ENCODE assay signal across 8 cellular contexts in the genomic region with DNA sequence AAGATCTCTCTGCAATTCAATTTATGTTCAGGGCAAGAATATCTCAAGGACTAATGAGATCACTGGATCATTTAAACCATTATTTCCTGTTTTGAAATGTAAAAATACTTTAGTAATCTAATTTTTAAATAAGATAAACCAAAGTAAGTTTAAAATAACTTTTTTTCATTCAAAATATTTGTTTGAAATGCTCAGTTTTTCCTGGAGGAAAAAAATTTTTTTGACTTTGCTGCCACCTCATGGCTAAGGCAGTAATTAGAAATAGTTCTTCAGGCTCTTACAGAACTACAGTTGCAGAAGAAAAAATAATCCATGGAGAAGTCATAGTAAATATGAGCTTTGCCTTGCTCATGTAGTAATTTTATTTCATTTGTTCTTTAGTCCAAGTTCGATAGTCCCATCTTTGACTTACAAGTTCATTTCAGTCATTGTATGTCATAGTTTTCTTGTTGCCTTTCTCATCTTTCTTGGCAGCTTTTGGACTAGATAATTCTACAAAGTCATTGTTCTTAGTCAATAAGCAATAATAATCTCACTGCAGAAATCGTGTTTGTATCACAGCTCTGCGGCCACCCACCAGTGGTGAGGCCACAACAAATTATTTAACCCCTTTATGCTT.
DNase-seq lines count a peak whose midpoint lies in the region; ATAC-seq and TF ChIP-seq lines count a peak whose summit lies in the region.

No MANE protein-coding gene starts in this region.

- H3K27me3 ChIP-seq in osteoblast (ENCODE audit: insufficient read depth, low read length) (peaks cover under 1% of the 10 kb centered on the region), aorta (ENCODE audit: control insufficient read depth in 1 of 2, insufficient read depth in 2 of 2, low read length in 1 of 2) (no peaks in the 10 kb centered on the region)

- no peaks in the 10 kb centered on the region for H4K20me1 ChIP-seq in osteoblast (ENCODE audit: insufficient read depth, low read length)

- H3K4me3 ChIP-seq in AG09309 (ENCODE audit: control insufficient read depth, low read depth, low read length) (no peak overlapping the region), osteoblast (ENCODE audit: insufficient read depth, low read length) (no peak overlapping the region), aorta (ENCODE audit: low read length in 2 of 2) (no peak overlapping the region)

- H2AFZ ChIP-seq in osteoblast (ENCODE audit: low read length), result no peak overlapping the region

- ATAC-seq in aorta (ENCODE audit: low FRiP score), result no peak

- H3K79me2 ChIP-seq in osteoblast (ENCODE audit: insufficient read depth, low read length), result no peaks in the 10 kb centered on the region

- H3K27ac ChIP-seq in osteoblast (ENCODE audit: low read depth, low read length) (no peak overlapping the region), aorta (ENCODE audit: low read depth in 1 of 2, low read length in 2 of 2) (no peak overlapping the region)

- intact Hi-C loops in aorta (cut with DNase I), result no loop called here

- WGBS in aorta, 2 donors, result 11 to 17% methylated on average over 3 of the region's 3 CpGs

- peak; percentile 43 for TF ChIP-seq CTCF in AG09309 (IDR thresholded peaks at IDR 0.05; ENCODE audit: control insufficient read depth, insufficient read depth, low read depth, low read length, missing control alignments)
- peak; percentile 39; the same call in 2 of the 3 replicates for TF ChIP-seq CTCF in GM12872 (IDR thresholded peaks at IDR 0.05; ENCODE audit: insufficient read depth, low read depth, low read length)
- TF ChIP-seq CTCF in osteoblast (IDR thresholded peaks at IDR 0.05; ENCODE audit: extremely low read depth, low read depth, low read length), result peak; percentile 61

- H3K9me3 ChIP-seq in osteoblast (ENCODE audit: low read depth, low read length) (no peaks in the 10 kb centered on the region), aorta (ENCODE audit: control insufficient read depth, low read length) (no peaks in the 10 kb centered on the region)

- DNase-seq in AG09309 (ENCODE audit: low read depth) (no peak), NCI-H748 treated with DMSO at 0.1 percent for 48 hours (lab: John Stamatoyannopoulos, UW) (peak; percentile 28), dermis microvascular lymphatic vessel endothelial cell (ENCODE audit: low read depth in 2 of 2) (peak; percentile 3 to 35), osteoblast (ENCODE audit: insufficient read length, low spot score, missing footprints) (peak; percentile 38), aorta (no peak), GM19240 (ENCODE audit: insufficient read length, low spot score) (no peak), cerebellar nuclear complex (lab: John Stamatoyannopoulos, UW) (no peak)

- H3K4me2 ChIP-seq in osteoblast (ENCODE audit: insufficient read depth, low read length), result no peak overlapping the region

- H3K36me3 ChIP-seq in osteoblast (ENCODE audit: insufficient read depth, low read length) (no peaks in the 10 kb centered on the region), aorta (ENCODE audit: control insufficient read depth in 1 of 2, insufficient read depth in 2 of 2, low read length in 1 of 2) (no peaks in the 10 kb centered on the region)

- H3K4me1 ChIP-seq in osteoblast (ENCODE audit: insufficient read depth, low read length), result no peaks in the 10 kb centered on the region
- H3K4me1 ChIP-seq in aorta (ENCODE audit: control insufficient read depth in 1 of 2, insufficient read depth in 2 of 2, low read length in 2 of 2), result no peaks in the 10 kb centered on the region

Comparison
In these comparisons a context has a peak if more than half of its experiments do, and no peak if none do; other contexts are left out.
1. DNase-seq: peak in NCI-H748 treated with DMSO at 0.1 percent for 48 hours (single experiment), dermis microvascular lymphatic vessel endothelial cell (2 of 2) and osteoblast (single experiment); none in AG09309 (single experiment), aorta (0 of 2), GM19240 (single experiment) and cerebellar nuclear complex (0 of 2).
2. Peak in every context shown above with its lines, with median percentiles within 50 percentile points of each other: CTCF ChIP-seq.